Comparison of ENCODE assay signal across 8 cellular contexts in genomic region chr6:106628658-106629102, GRCh38. TPM values are rescaled to one million over a fixed set of nuclear protein-coding genes. Genes with fewer than 3 reads are reported as not detected.
DNase-seq lines count a peak whose midpoint lies in the region; ATAC-seq and TF ChIP-seq lines count a peak whose summit lies in the region.

No MANE protein-coding gene starts in this region.

- H3K9me2 ChIP-seq in GM23248 (ENCODE audit: insufficient read depth) = no peaks in the 10 kb centered on the region

- H3F3A ChIP-seq in GM23248 (ENCODE audit: insufficient read depth) = no peaks in the 10 kb centered on the region

- WGBS in GM23248 (ENCODE audit: low coverage in 1 of 2, low lambda C conversion rate in 2 of 2, missing lambda C conversion rate in 2 of 2), 2 experiments = 33 to 37% methylated on average over 7 of the region's 7 CpGs
- WGBS in esophagus, 2 donors = 15 to 18% methylated on average over 7 of the region's 7 CpGs

- no peak for ATAC-seq in GM18519 (IDR thresholded peaks at IDR 0.05; ENCODE audit: low FRiP score, unreplicated experiment)

- peak overlapping the region; percentile 94 for H3K4me2 ChIP-seq in GM23248 (ENCODE audit: unreplicated experiment)

- H3K27ac ChIP-seq in GM23248 (peak overlapping the region; percentile 62; the same call in 1 of the 2 replicates), Peyer's patch (peak overlapping the region; percentile 74 to 87 (median 76)), esophagus (ENCODE audit: low read depth in 2 of 2, low read length in 1 of 2) (peak overlapping the region in 1 of 2 donors; percentile 44), neutrophil (peak overlapping the region; percentile 77)

- peaks cover 54% of the 10 kb centered on the region for H3K79me2 ChIP-seq in GM23248 (ENCODE audit: insufficient read depth)

- H3K9ac ChIP-seq in GM23248 = peak overlapping the region; percentile 95

- H3K27me3 ChIP-seq in GM23248 (replicated peaks; ENCODE audit: insufficient read depth) (no peaks in the 10 kb centered on the region), Peyer's patch (no peaks in the 10 kb centered on the region), esophagus (ENCODE audit: control insufficient read depth in 1 of 2, insufficient read depth in 2 of 2, low read length in 2 of 2) (no peaks in the 10 kb centered on the region), neutrophil (no peaks in the 10 kb centered on the region)

- peak overlapping the region; percentile 97 for H2AFZ ChIP-seq in GM23248

- DNase-seq in G401 (ENCODE audit: low spot score) (peak; percentile 56), GM23248 (no peak), Peyer's patch (no peak), iPS-NIHi7 (ENCODE audit: extremely low spot score) (no peak), NCI-H1048 (lab: John Stamatoyannopoulos, UW) (no peak)

- peak overlapping the region; percentile 99 for H3K4me3 ChIP-seq in GM23248
- H3K4me3 ChIP-seq in Peyer's patch = peak overlapping the region; percentile 68 to 94 (median 79)
- peak overlapping the region; percentile 78 to 100 for H3K4me3 ChIP-seq in esophagus (ENCODE audit: low read depth in 1 of 2, low read length in 2 of 2)
- H3K4me3 ChIP-seq in neutrophil (ENCODE audit: low read depth in 1 of 2, low read length in 1 of 2) = peak overlapping the region; percentile 72 to 90

- TF ChIP-seq CTCF in Peyer's patch (IDR thresholded peaks at IDR 0.05) (no peak), neutrophil (IDR thresholded peaks at IDR 0.05) (no peak)

- H3K4me1 ChIP-seq in GM23248 (ENCODE audit: insufficient read depth) (peaks cover 7% of the 10 kb centered on the region; the same call in 1 of the 2 replicates), Peyer's patch (peaks cover 0 to 15% (median 0%) of the 10 kb centered on the region in 4 donors), esophagus (ENCODE audit: control insufficient read depth in 2 of 2, insufficient read depth in 2 of 2, low read length in 1 of 2) (no peaks in the 10 kb centered on the region), neutrophil (ENCODE audit: control insufficient read depth in 1 of 2, insufficient read depth in 1 of 2, low read depth in 1 of 2, low read length in 1 of 2) (peaks cover 14 to 17% of the 10 kb centered on the region in 2 experiments)

- H3K9me3 ChIP-seq in GM23248 (ENCODE audit: low read depth) = no peaks in the 10 kb centered on the region
- H3K9me3 ChIP-seq in Peyer's patch = no peaks in the 10 kb centered on the region
- H3K9me3 ChIP-seq in esophagus (ENCODE audit: control insufficient read depth in 2 of 2, insufficient read depth in 1 of 2, low read depth in 1 of 2, low read length in 1 of 2) = no peaks in the 10 kb centered on the region
- H3K9me3 ChIP-seq in neutrophil = no peaks in the 10 kb centered on the region

- H4K20me1 ChIP-seq in GM23248 (ENCODE audit: insufficient read depth) = no peaks in the 10 kb centered on the region

- H3K36me3 ChIP-seq in GM23248 (ENCODE audit: low read depth) (no peaks in the 10 kb centered on the region), Peyer's patch (no peaks in the 10 kb centered on the region), esophagus (ENCODE audit: control insufficient read depth in 2 of 2, insufficient read depth in 2 of 2, low read length in 1 of 2) (no peaks in the 10 kb centered on the region), neutrophil (no peaks in the 10 kb centered on the region)

- in situ Hi-C loops in G401 (cut with HindIII; ENCODE audit: low sequenced_read_pairs) (no loop called here), GM23248 (cut with MboI) (no loop called here)

- TF ChIP-seq POLR2A in Peyer's patch (IDR thresholded peaks at IDR 0.05) = no peak

RNA-seq across cellular contexts. Expression of gene RTN4IP1, which starts 0.6 kb away (rescaled TPM):
- total RNA-seq in G401 (2014; rRNA removed; shearing (Covaris generic)) = 12.9 and 24.3 TPM in 2 replicates
- total RNA-seq in GM23248 (2014; rRNA removed; shearing (Covaris generic)) = 4.2 and 8.0 TPM in 2 replicates
- 5.3 and 5.5 TPM in 2 replicates for polyA plus RNA-seq in GM23248 (2016; fragmentation: Nextera tagmentation; extraction: Ambion mirVana)
- 1 to 10 TPM; 4.1 to 6.3 (median 5.1) TPM for total RNA-seq in Peyer's patch
- polyA plus RNA-seq in esophagus = 1 to 10 TPM; 2.5 to 4.7 TPM

RNA-seq across cellular contexts. Expression of gene QRSL1, which starts 0.7 kb away (rescaled TPM):
- total RNA-seq in G401 (2014; rRNA removed; shearing (Covaris generic)) = 15.1 and 17.7 TPM in 2 replicates
- total RNA-seq in GM23248 (2014; rRNA removed; shearing (Covaris generic)) = 8.0 and 9.7 TPM in 2 replicates
- 7.7 and 7.8 TPM in 2 replicates for polyA plus RNA-seq in GM23248 (2016; fragmentation: Nextera tagmentation; extraction: Ambion mirVana)
- 10 to 100 TPM in 3 of 4 donors, 1 to 10 TPM in 1; 8.2 to 19.8 (median 12.8) TPM for total RNA-seq in Peyer's patch
- polyA plus RNA-seq in esophagus = 1 to 10 TPM; 3.6 to 5.6 TPM
